26 cellular contexts compared by ENCODE assay signal in the genomic region with DNA sequence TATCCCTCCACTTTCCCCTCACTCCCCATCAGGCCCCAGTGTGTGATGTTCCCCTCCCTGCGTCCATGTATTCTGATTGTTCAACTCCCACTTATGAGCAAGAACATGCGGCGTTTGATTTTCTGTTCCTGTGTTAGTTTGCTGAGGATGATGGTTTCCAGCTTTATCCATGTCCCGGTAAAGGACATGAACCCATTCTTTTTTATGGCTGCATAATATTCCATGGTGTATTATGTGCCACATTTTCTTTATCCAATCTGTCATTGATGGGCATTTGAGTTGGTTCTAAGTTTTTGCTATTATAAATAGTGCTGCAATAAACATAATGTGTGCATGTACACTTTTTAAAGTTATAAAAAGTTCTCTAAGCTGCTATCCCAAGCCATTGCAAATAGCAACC.
A peak's percentile ranks its signal among the peaks of the same experiment; 100 is the strongest.
DNase-seq lines count a peak whose midpoint lies in the region; ATAC-seq, FAIRE-seq and TF ChIP-seq lines count a peak whose summit lies in the region.
"Had no signal": no experiment of that assay in that cellular context is flagged by ENCODE, and none has a peak within 500 bp of the region (broad histone marks: within the 10 kb centered on the region; RNA-seq: fewer than 3 reads in every experiment).

No MANE protein-coding gene starts in this region.

- TF ChIP-seq CTCF in KMS-11 (conservative IDR thresholded peaks at IDR 0.05; ENCODE audit: low read depth, low read length), result no peak
- no peak for TF ChIP-seq CTCF in GM12878 (IDR thresholded peaks at IDR 0.05 in 2 of 3, conservative IDR thresholded peaks at IDR 0.05 in 1 of 3; ENCODE audit: control insufficient read depth in 2 of 3, extremely low read depth in 1 of 3, insufficient read depth in 1 of 3, low read depth in 3 of 3, low read length in 3 of 3)
- no peak for TF ChIP-seq CTCF in kidney (IDR thresholded peaks at IDR 0.05; ENCODE audit: borderline replicate concordance, extremely low read depth, insufficient read depth)

- no peaks in the 10 kb centered on the region for H3K27me3 ChIP-seq in CD4-positive, CD25-positive, alpha-beta regulatory T cell (ENCODE audit: control insufficient read depth, insufficient read depth, low read length)
- H3K27me3 ChIP-seq in KMS-11 (ENCODE audit: insufficient read depth, low read depth), result no peaks in the 10 kb centered on the region
- H3K27me3 ChIP-seq in GM12878 (replicated peaks in 1 of 2; ENCODE audit: control insufficient read depth in 2 of 2, insufficient read depth in 2 of 2, low read length in 1 of 2), result no peaks in the 10 kb centered on the region
- H3K27me3 ChIP-seq: BLaER1 had no signal

- no peak overlapping the region for H3K4me3 ChIP-seq in CD4-positive, CD25-positive, alpha-beta regulatory T cell (ENCODE audit: low read depth, low read length)
- H3K4me3 ChIP-seq in KMS-11 (IDR thresholded peaks at IDR 0.05; ENCODE audit: insufficient read depth, low read depth, low read length) (no peak overlapping the region), GM12878 (no peak overlapping the region), kidney (ENCODE audit: low read length in 2 of 2) (no peak overlapping the region)
- H3K4me3 ChIP-seq: BLaER1, GM23338, HAP-1, SK-N-MC had no signal

- H4K20me1 ChIP-seq in KMS-11 (ENCODE audit: insufficient read depth), result peaks cover 4% of the 10 kb centered on the region
- no peaks in the 10 kb centered on the region for H4K20me1 ChIP-seq in GM12878 (ENCODE audit: control insufficient read depth, insufficient read depth)

- peaks cover 0 to 3% (median 0%) of the 10 kb centered on the region in 7 donors for H3K9me3 Mint-ChIP-seq in CD4-positive, CD25-positive, alpha-beta regulatory T cell
- H3K9me3 Mint-ChIP-seq in naive B cell, result peaks cover 0 to 2% (median 0%) of the 10 kb centered on the region in 7 donors
- H3K9me3 Mint-ChIP-seq: GM23338 had no signal

- RAD21 ChIA-PET in GM12878 (lab: Charles Lee; ENCODE audit: unreplicated experiment), result interaction anchor here (1.1 to 1.3 kb wide), 2 partner anchors 40 to 78 kb away, joined by 3 read pairs; no protein-coding TSS in a partner anchor

- no peak for TF ChIP-seq EP300 in GM12878 (IDR thresholded peaks at IDR 0.05; ENCODE audit: borderline replicate concordance in 1 of 2, control insufficient read depth in 1 of 2, low read depth in 2 of 2, low read length in 2 of 2)

- TF ChIP-seq RAD21 in GM12878 (IDR thresholded peaks at IDR 0.05; ENCODE audit: insufficient read depth, low read depth, low read length), result no peak

- CTCF ChIA-PET in GM12878 (lab: Yijun Ruan, JAX), result interaction anchor here (0.7 to 1.3 kb wide), 3 partner anchors 8 to 24 kb away, joined by 3 to 4 read pairs (median 3); no protein-coding TSS in a partner anchor

- 97% methylated on average over 4 of the region's 4 CpGs for WGBS in GM12878 (ENCODE audit: insufficient coverage, insufficient replicate concordance, low lambda C conversion rate, missing lambda C conversion rate)

- H3K4me1 Mint-ChIP-seq in CD4-positive, CD25-positive, alpha-beta regulatory T cell, result peaks cover 20 to 65% (median 41%) of the 10 kb centered on the region in 4 donors
- peaks cover 19 to 30% (median 23%) of the 10 kb centered on the region in 3 donors for H3K4me1 Mint-ChIP-seq in naive B cell

- H3K36me3 ChIP-seq in CD4-positive, CD25-positive, alpha-beta regulatory T cell (ENCODE audit: control insufficient read depth, insufficient read depth, low read length), result peaks cover 39% of the 10 kb centered on the region
- H3K36me3 ChIP-seq in KMS-11 (ENCODE audit: insufficient read depth) (no peaks in the 10 kb centered on the region), GM12878 (ENCODE audit: control insufficient read depth in 2 of 2, insufficient read depth in 2 of 2, low read length in 1 of 2) (peaks cover 0 to 6% of the 10 kb centered on the region in 2 experiments; a peak in 1 of 4 replicates), kidney (ENCODE audit: control insufficient read depth in 1 of 2, insufficient read depth in 2 of 2, low read length in 2 of 2) (no peaks in the 10 kb centered on the region)

- no peak for DNase-seq in CD4-positive, CD25-positive, alpha-beta regulatory T cell
- DNase-seq in GM12878 (ENCODE audit: low read depth, low spot score), result no peak
- no peak for DNase-seq in naive B cell
- DNase-seq in hippocampal formation (lab: John Stamatoyannopoulos, UW), result no peak
- no peak for DNase-seq in hepatic stellate cell (ENCODE audit: low spot score)
- no peak for DNase-seq in kidney
- no peak for DNase-seq in NCI-H526 (lab: John Stamatoyannopoulos, UW)
- DNase-seq: CD4-positive, alpha-beta T cell; DMS53; Kasumi-1; NCI-H1092 treated with DMSO at 0.1 percent for 48 hours; NCI-H1436; NCI-H187; NCI-H2081 treated with DMSO at 0.1 percent for 48 hours; NCI-H2171; NCI-H226; NCI-H510A; SIG-M5 had no signal

- in situ Hi-C loops in GM12878 (cut with MboI), result no loop called here

- H2AFZ ChIP-seq in KMS-11 (ENCODE audit: low read depth), result no peak overlapping the region
- no peak overlapping the region for H2AFZ ChIP-seq in GM12878 (ENCODE audit: control insufficient read depth, low read depth, low read length)
- H2AFZ ChIP-seq: GM23338 had no signal

- H3K4me3 Mint-ChIP-seq in CD4-positive, CD25-positive, alpha-beta regulatory T cell, result no peak overlapping the region
- H3K4me3 Mint-ChIP-seq in naive B cell, result no peak overlapping the region
- H3K4me3 Mint-ChIP-seq: CD4-positive, alpha-beta T cell; GM23338 had no signal

- no peak overlapping the region for H3K9ac ChIP-seq in KMS-11
- H3K9ac ChIP-seq in GM12878 (ENCODE audit: control insufficient read depth, insufficient read depth, low read length), result no peak overlapping the region
- H3K9ac ChIP-seq in kidney (ENCODE audit: low read length in 2 of 2), result no peak overlapping the region
- H3K9ac ChIP-seq: BLaER1 had no signal

- no peaks in the 10 kb centered on the region for H3K27me3 Mint-ChIP-seq in CD4-positive, CD25-positive, alpha-beta regulatory T cell
- no peaks in the 10 kb centered on the region for H3K27me3 Mint-ChIP-seq in naive B cell
- H3K27me3 Mint-ChIP-seq: CD4-positive, alpha-beta T cell had no signal

- no peak for FAIRE-seq in GM12878 (lab: Jason Lieb, UNC)
- FAIRE-seq in kidney (lab: Jason Lieb, UNC), result no peak
- FAIRE-seq: A204.1, RCC 7860 had no signal

- POLR2A ChIA-PET in GM12878 (lab: Charles Lee), result interaction anchor here (0.6 kb wide), 1 partner anchor 20 kb away, joined by 3 read pairs; no protein-coding TSS in a partner anchor

- ATAC-seq in CD4-positive, CD25-positive, alpha-beta regulatory T cell (ENCODE audit: low read depth in 2 of 2), result no peak
- no peak for ATAC-seq in GM12878
- ATAC-seq in naive B cell (ENCODE audit: low read depth in 2 of 2), result no peak
- ATAC-seq: GM23338 had no signal

- H3K79me2 ChIP-seq in KMS-11 (ENCODE audit: insufficient read depth, low read depth), result peaks cover 28% of the 10 kb centered on the region; the same call in 1 of the 2 replicates
- H3K79me2 ChIP-seq in GM12878 (ENCODE audit: control insufficient read depth, insufficient read depth, low read length), result peaks cover 26% of the 10 kb centered on the region

- no TSS peak for BruUV-seq in GM12878 (replicated peaks; lab: Mats Ljungman, UMichigan)

- peak overlapping the region; percentile 23 for H3K4me2 ChIP-seq in KMS-11
- H3K4me2 ChIP-seq in GM12878 (ENCODE audit: control insufficient read depth, insufficient read depth), result peak overlapping the region; percentile 11
- H3K4me2 ChIP-seq: BLaER1, GM23338 had no signal

- no peak overlapping the region for H3K27ac ChIP-seq in CD4-positive, CD25-positive, alpha-beta regulatory T cell (ENCODE audit: insufficient read depth, low read length, poor library complexity, severe bottlenecking)
- H3K27ac ChIP-seq in KMS-11, result peak overlapping the region; percentile 1; the same call in 1 of the 2 replicates
- H3K27ac ChIP-seq in GM12878 (ENCODE audit: control insufficient read depth, insufficient read depth), result no peak overlapping the region; the same call in 1 of the 2 replicates
- no peak overlapping the region for H3K27ac ChIP-seq in kidney (ENCODE audit: low read depth in 2 of 2, low read length in 2 of 2)
- H3K27ac ChIP-seq: BLaER1, HL-60, SK-N-MC had no signal

- SMC1A ChIA-PET in GM12878 (lab: Charles Lee; ENCODE audit: uncharacterized antibody, unreplicated experiment), result interaction anchor here (0.9 to 1.6 kb wide), 7 partner anchors 9 to 78 kb away, joined by 3 to 5 read pairs (median 3); no protein-coding TSS in a partner anchor

- H3K27ac Mint-ChIP-seq in CD4-positive, CD25-positive, alpha-beta regulatory T cell, result peak overlapping the region in 2 of 3 donors; percentile 26 to 43
- H3K27ac Mint-ChIP-seq in naive B cell, result peak overlapping the region in 5 of 6 donors; percentile 0 to 75 (median 73)
- H3K27ac Mint-ChIP-seq: GM23338 had no signal

- intact Hi-C loops in GM12878 (cut with micrococcal nuclease; ENCODE audit: unreplicated experiment), result no loop called here
- intact Hi-C loops in kidney (cut with DNase I), result no loop called here

- H3K9me3 ChIP-seq in CD4-positive, CD25-positive, alpha-beta regulatory T cell (ENCODE audit: control insufficient read depth in 2 of 2, low read length in 2 of 2), result no peaks in the 10 kb centered on the region
- H3K9me3 ChIP-seq in GM12878 (replicated peaks; ENCODE audit: control insufficient read depth, insufficient read depth, low read length) (peaks cover 4% of the 10 kb centered on the region; the same call in 2 of the 3 replicates), kidney (ENCODE audit: control insufficient read depth in 1 of 2, low read length in 2 of 2) (no peaks in the 10 kb centered on the region)
- H3K9me3 ChIP-seq: HAP-1 had no signal

- TF ChIP-seq POLR2A in GM12878 (IDR thresholded peaks at IDR 0.05; ENCODE audit: low read depth, low read length), result no peak

- H3K36me3 Mint-ChIP-seq in CD4-positive, CD25-positive, alpha-beta regulatory T cell, result peaks cover 47% of the 10 kb centered on the region
- H3K36me3 Mint-ChIP-seq in naive B cell, result peaks cover 35 to 46% of the 10 kb centered on the region in 2 donors

- peaks cover 4% of the 10 kb centered on the region for H3K4me1 ChIP-seq in CD4-positive, CD25-positive, alpha-beta regulatory T cell (ENCODE audit: control insufficient read depth, insufficient read depth, low read length, poor library complexity, severe bottlenecking)
- H3K4me1 ChIP-seq in KMS-11 (ENCODE audit: low read depth, poor library complexity, severe bottlenecking) (peaks cover 33% of the 10 kb centered on the region), GM12878 (ENCODE audit: control insufficient read depth, insufficient read depth, low read length) (peaks cover 11% of the 10 kb centered on the region), kidney (ENCODE audit: control insufficient read depth in 1 of 2, insufficient read depth in 1 of 2, low read depth in 1 of 2, low read length in 2 of 2) (no peaks in the 10 kb centered on the region)
- H3K4me1 ChIP-seq: BLaER1 had no signal

TF ChIP-seq in GM12878, 131 proteins besides CTCF, POLR2A, EP300 and RAD21 (continues in another document):
- no peak for TF ChIP-seq SUPT20H (IDR thresholded peaks at IDR 0.05; ENCODE audit: borderline replicate concordance, control insufficient read depth, low read depth, low read length)
- no peak for TF ChIP-seq SIN3A (IDR thresholded peaks at IDR 0.05; ENCODE audit: low read depth, low read length)
